Comparison of ENCODE assay signal across 1 cellular context in the genomic region with DNA sequence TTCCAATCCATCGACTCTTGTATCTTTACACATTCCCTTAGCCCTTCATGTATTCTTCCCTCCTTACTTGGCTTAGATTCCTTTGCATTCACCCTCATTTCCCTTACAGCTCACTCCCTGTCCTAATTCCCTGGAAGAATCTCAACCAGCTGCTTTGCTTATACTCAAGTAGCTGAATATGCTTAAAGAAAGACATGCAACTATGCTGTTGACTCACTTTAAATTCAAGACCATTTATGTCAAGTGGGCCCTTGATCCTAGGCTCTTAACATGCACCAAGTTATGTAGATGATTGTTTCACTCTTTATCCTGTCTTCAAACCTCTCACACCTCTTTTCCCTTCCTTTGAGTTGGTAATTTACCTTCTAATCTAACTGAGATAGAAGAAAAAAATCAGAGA.
TF ChIP-seq lines count a peak whose summit lies in the region.

No MANE protein-coding gene starts in this region.

TF ChIP-seq in GM23338, 12 proteins besides CTCF, POLR2A, EP300 and RAD21 (continued from another document):
- TF ChIP-seq, protein P1, sequence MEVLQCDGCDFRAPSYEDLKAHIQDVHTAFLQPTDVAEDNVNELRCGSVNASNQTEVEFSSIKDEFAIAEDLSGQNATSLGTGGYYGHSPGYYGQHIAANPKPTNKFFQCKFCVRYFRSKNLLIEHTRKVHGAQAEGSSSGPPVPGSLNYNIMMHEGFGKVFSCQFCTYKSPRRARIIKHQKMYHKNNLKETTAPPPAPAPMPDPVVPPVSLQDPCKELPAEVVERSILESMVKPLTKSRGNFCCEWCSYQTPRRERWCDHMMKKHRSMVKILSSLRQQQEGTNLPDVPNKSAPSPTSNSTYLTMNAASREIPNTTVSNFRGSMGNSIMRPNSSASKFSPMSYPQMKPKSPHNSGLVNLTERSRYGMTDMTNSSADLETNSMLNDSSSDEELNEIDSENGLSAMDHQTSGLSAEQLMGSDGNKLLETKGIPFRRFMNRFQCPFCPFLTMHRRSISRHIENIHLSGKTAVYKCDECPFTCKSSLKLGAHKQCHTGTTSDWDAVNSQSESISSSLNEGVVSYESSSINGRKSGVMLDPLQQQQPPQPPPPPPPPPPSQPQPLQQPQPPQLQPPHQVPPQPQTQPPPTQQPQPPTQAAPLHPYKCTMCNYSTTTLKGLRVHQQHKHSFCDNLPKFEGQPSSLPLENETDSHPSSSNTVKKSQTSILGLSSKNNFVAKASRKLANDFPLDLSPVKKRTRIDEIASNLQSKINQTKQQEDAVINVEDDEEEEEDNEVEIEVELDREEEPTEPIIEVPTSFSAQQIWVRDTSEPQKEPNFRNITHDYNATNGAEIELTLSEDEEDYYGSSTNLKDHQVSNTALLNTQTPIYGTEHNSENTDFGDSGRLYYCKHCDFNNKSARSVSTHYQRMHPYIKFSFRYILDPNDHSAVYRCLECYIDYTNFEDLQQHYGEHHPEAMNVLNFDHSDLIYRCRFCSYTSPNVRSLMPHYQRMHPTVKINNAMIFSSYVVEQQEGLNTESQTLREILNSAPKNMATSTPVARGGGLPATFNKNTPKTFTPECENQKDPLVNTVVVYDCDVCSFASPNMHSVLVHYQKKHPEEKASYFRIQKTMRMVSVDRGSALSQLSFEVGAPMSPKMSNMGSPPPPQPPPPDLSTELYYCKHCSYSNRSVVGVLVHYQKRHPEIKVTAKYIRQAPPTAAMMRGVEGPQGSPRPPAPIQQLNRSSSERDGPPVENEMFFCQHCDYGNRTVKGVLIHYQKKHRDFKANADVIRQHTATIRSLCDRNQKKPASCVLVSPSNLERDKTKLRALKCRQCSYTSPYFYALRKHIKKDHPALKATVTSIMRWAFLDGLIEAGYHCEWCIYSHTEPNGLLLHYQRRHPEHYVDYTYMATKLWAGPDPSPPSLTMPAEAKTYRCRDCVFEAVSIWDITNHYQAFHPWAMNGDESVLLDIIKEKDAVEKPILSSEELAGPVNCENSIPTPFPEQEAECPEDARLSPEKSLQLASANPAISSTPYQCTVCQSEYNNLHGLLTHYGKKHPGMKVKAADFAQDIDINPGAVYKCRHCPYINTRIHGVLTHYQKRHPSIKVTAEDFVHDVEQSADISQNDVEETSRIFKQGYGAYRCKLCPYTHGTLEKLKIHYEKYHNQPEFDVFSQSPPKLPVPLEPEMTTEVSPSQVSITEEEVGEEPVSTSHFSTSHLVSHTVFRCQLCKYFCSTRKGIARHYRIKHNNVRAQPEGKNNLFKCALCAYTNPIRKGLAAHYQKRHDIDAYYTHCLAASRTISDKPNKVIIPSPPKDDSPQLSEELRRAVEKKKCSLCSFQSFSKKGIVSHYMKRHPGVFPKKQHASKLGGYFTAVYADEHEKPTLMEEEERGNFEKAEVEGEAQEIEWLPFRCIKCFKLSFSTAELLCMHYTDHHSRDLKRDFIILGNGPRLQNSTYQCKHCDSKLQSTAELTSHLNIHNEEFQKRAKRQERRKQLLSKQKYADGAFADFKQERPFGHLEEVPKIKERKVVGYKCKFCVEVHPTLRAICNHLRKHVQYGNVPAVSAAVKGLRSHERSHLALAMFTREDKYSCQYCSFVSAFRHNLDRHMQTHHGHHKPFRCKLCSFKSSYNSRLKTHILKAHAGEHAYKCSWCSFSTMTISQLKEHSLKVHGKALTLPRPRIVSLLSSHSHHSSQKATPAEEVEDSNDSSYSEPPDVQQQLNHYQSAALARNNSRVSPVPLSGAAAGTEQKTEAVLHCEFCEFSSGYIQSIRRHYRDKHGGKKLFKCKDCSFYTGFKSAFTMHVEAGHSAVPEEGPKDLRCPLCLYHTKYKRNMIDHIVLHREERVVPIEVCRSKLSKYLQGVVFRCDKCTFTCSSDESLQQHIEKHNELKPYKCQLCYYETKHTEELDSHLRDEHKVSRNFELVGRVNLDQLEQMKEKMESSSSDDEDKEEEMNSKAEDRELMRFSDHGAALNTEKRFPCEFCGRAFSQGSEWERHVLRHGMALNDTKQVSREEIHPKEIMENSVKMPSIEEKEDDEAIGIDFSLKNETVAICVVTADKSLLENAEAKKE (CRISPR knock-in tag; IDR thresholded peaks at IDR 0.05), result no peak
- TF ChIP-seq ZNF114 (CRISPR knock-in tag; IDR thresholded peaks at IDR 0.05), result no peak
- no peak for TF ChIP-seq POLR2AphosphoS5 (IDR thresholded peaks at IDR 0.05; ENCODE audit: low read depth)
- no peak for TF ChIP-seq ETS1 (IDR thresholded peaks at IDR 0.05)
- no peak for TF ChIP-seq EZH2 (IDR thresholded peaks at IDR 0.05; ENCODE audit: low read depth, unreplicated experiment)
- TF ChIP-seq ZNF331 (CRISPR knock-in tag; IDR thresholded peaks at IDR 0.05; ENCODE audit: low read depth), result no peak
- no peak for TF ChIP-seq EZH2phosphoT487 (IDR thresholded peaks at IDR 0.05; ENCODE audit: unreplicated experiment)
